Comparison of ENCODE assay signal across 22 cellular contexts in genomic region chr19:3701200-3701599, GRCh38. TPM values are rescaled to one million over a fixed set of nuclear protein-coding genes. Genes with fewer than 3 reads are reported as not detected.
A peak's percentile ranks its signal among the peaks of the same experiment; 100 is the strongest.
DNase-seq lines count a peak whose midpoint lies in the region; ATAC-seq and TF ChIP-seq lines count a peak whose summit lies in the region.
"Had no signal": no experiment of that assay in that cellular context is flagged by ENCODE, and none has a peak within 500 bp of the region (broad histone marks: within the 10 kb centered on the region; RNA-seq: fewer than 3 reads in every experiment).

No MANE protein-coding gene starts in this region.

- H3K36me3 Mint-ChIP-seq in activated CD4-positive, alpha-beta T cell treated with anti-CD3 and anti-CD28 coated beads for 36 hours (ENCODE audit: low read depth), result no peaks in the 10 kb centered on the region
- peaks cover under 1% of the 10 kb centered on the region for H3K36me3 Mint-ChIP-seq in CD8-positive, alpha-beta T cell
- H3K36me3 Mint-ChIP-seq in activated T-helper 1 cell treated with anti-CD3 and anti-CD28 coated beads, Interleukin-12 subunit alpha, Interleukin-12 subunit beta, Interleukin-2, Interleukin-4 antibody, amounts not matched to agents 30 ng/mL and 10 ng/mL and 1 ng/mL, durations not matched to agents 14 hours and 24 hours and 36 hours (ENCODE audit: low read depth), result no peaks in the 10 kb centered on the region
- no peaks in the 10 kb centered on the region for H3K36me3 Mint-ChIP-seq in naive thymus-derived CD4-positive, alpha-beta T cell
- H3K36me3 Mint-ChIP-seq: activated naive CD4-positive, alpha-beta T cell treated with anti-CD3 and anti-CD28 coated beads, Interleukin-2, amount 50 U/mL, for 24 hours had no signal

- ATAC-seq in activated CD4-positive, alpha-beta T cell treated with anti-CD3 and anti-CD28 coated beads for 36 hours, result no peak
- ATAC-seq in CD8-positive, alpha-beta T cell, result no peak
- no peak for ATAC-seq in naive thymus-derived CD4-positive, alpha-beta T cell
- no peak for ATAC-seq in GM21529 (IDR thresholded peaks at IDR 0.05; ENCODE audit: unreplicated experiment)

- H3K27ac ChIP-seq in CD8-positive, alpha-beta T cell (ENCODE audit: low read depth, low read length), result no peak overlapping the region
- H3K27ac ChIP-seq in naive thymus-derived CD4-positive, alpha-beta T cell (ENCODE audit: low read depth, low read length), result no peak overlapping the region
- H3K27ac ChIP-seq: skin epidermis, thoracic aorta had no signal

- no peaks in the 10 kb centered on the region for H3K9me3 Mint-ChIP-seq in activated CD4-positive, alpha-beta T cell treated with anti-CD3 and anti-CD28 coated beads for 36 hours (ENCODE audit: low read depth)
- H3K9me3 Mint-ChIP-seq in CD8-positive, alpha-beta T cell, result no peaks in the 10 kb centered on the region
- no peaks in the 10 kb centered on the region for H3K9me3 Mint-ChIP-seq in activated T-helper 1 cell treated with anti-CD3 and anti-CD28 coated beads, Interleukin-12 subunit alpha, Interleukin-12 subunit beta, Interleukin-2, Interleukin-4 antibody, amounts not matched to agents 30 ng/mL and 10 ng/mL and 1 ng/mL, durations not matched to agents 14 hours and 24 hours and 36 hours
- no peaks in the 10 kb centered on the region for H3K9me3 Mint-ChIP-seq in naive thymus-derived CD4-positive, alpha-beta T cell
- H3K9me3 Mint-ChIP-seq: activated CD4-positive, alpha-beta T cell treated with anti-CD3 and anti-CD28 coated beads, Interleukin-2, amount 10 ng/mL, durations not matched to agents 24 days and 14 days; activated naive CD4-positive, alpha-beta T cell treated with anti-CD3 and anti-CD28 coated beads, Interleukin-2, amount 50 U/mL, for 24 hours; activated T-cell treated with anti-CD3 and anti-CD28 coated beads, Interleukin-2, amount 50 U/mL, for 24 hours had no signal

- H3K4me1 Mint-ChIP-seq in activated CD4-positive, alpha-beta T cell treated with anti-CD3 and anti-CD28 coated beads for 36 hours, result peaks cover 17% of the 10 kb centered on the region
- peaks cover 27% of the 10 kb centered on the region for H3K4me1 Mint-ChIP-seq in CD8-positive, alpha-beta T cell (ENCODE audit: low read depth)
- peaks cover 5% of the 10 kb centered on the region for H3K4me1 Mint-ChIP-seq in activated T-helper 1 cell treated with anti-CD3 and anti-CD28 coated beads, Interleukin-12 subunit alpha, Interleukin-12 subunit beta, Interleukin-2, Interleukin-4 antibody, amounts not matched to agents 30 ng/mL and 10 ng/mL and 1 ng/mL, durations not matched to agents 14 hours and 24 hours and 36 hours (ENCODE audit: low read depth)
- H3K4me1 Mint-ChIP-seq in naive thymus-derived CD4-positive, alpha-beta T cell, result peaks cover 6 to 39% (median 27%) of the 10 kb centered on the region in 7 donors

- POLR2A ChIA-PET in activated CD4-positive, alpha-beta T cell treated with anti-CD3 and anti-CD28 coated beads for 36 hours (lab: Charles Lee), result no interaction called here
- POLR2A ChIA-PET in CD8-positive, alpha-beta T cell (lab: Charles Lee), result interaction anchor here (2.5 kb wide), 1 partner anchor 13 kb away, joined by 21 read pairs; no protein-coding TSS in a partner anchor
- POLR2A ChIA-PET in naive thymus-derived CD4-positive, alpha-beta T cell (lab: Charles Lee), result interaction anchor here (2.3 to 5.8 kb wide), 2 partner anchors 13 to 61 kb away, joined by 10 to 79 read pairs; partner anchors contain the start of gene MRPL54

- DNase-seq in activated CD4-positive, alpha-beta T cell treated with anti-CD3 and anti-CD28 coated beads for 36 hours, result no peak
- DNase-seq in activated CD4-positive, alpha-beta T cell treated with anti-CD3 and anti-CD28 coated beads, Interleukin-2, amount 50 U/mL, for 4 hours, result no peak
- no peak for DNase-seq in CD8-positive, alpha-beta T cell
- no peak for DNase-seq in activated T-helper 1 cell treated with anti-CD3 and anti-CD28 coated beads, Interleukin-12 subunit alpha, Interleukin-12 subunit beta, Interleukin-2, Interleukin-4 antibody, amounts not matched to agents 30 ng/mL and 10 ng/mL and 1 ng/mL, durations not matched to agents 14 hours and 24 hours and 36 hours (ENCODE audit: low spot score)
- no peak for DNase-seq in naive thymus-derived CD4-positive, alpha-beta T cell
- DNase-seq in SKM-1 (lab: John Stamatoyannopoulos, UW; ENCODE audit: unreplicated experiment) (no peak), NCI-H2029 (lab: John Stamatoyannopoulos, UW) (no peak)
- DNase-seq: 8988T; activated CD4-positive, alpha-beta T cell treated with anti-CD3 and anti-CD28 coated beads, Interleukin-2, amount 10 ng/mL, durations not matched to agents 24 days and 14 days; activated T-cell treated with anti-CD3 and anti-CD28 coated beads, Interleukin-2, amount 50 U/mL, for 24 hours; effector CD4-positive, alpha-beta T cell; EL; erythroblast; foreskin fibroblast; NCI-H510A; stimulated activated CD4-positive, alpha-beta T cell treated with anti-CD3 and anti-CD28 coated beads, Interleukin-4, amount 100 ng/mL, for 1 hour; stimulated activated naive CD4-positive, alpha-beta T cell treated with Interleukin-2 at 50 U/mL for 16 hours had no signal

- no peaks in the 10 kb centered on the region for H3K36me3 ChIP-seq in CD8-positive, alpha-beta T cell (ENCODE audit: insufficient read depth, low read length)
- H3K36me3 ChIP-seq in naive thymus-derived CD4-positive, alpha-beta T cell (ENCODE audit: control insufficient read depth in 2 of 3, insufficient read depth in 3 of 3, low read length in 3 of 3), result no peaks in the 10 kb centered on the region
- H3K36me3 ChIP-seq: thoracic aorta had no signal

- no peaks in the 10 kb centered on the region for H3K9me3 ChIP-seq in CD8-positive, alpha-beta T cell (ENCODE audit: low read length)
- H3K9me3 ChIP-seq in naive thymus-derived CD4-positive, alpha-beta T cell (ENCODE audit: control insufficient read depth in 2 of 3, low read length in 3 of 3), result no peaks in the 10 kb centered on the region
- H3K9me3 ChIP-seq: thoracic aorta had no signal

- no peaks in the 10 kb centered on the region for H3K27me3 ChIP-seq in CD8-positive, alpha-beta T cell (ENCODE audit: insufficient read depth, low read length)
- H3K27me3 ChIP-seq in naive thymus-derived CD4-positive, alpha-beta T cell (ENCODE audit: control insufficient read depth in 2 of 2, insufficient read depth in 2 of 2, low read length in 2 of 2), result no peaks in the 10 kb centered on the region

- intact Hi-C loops in activated CD4-positive, alpha-beta T cell treated with anti-CD3 and anti-CD28 coated beads for 36 hours (cut with DNase I, micrococcal nuclease), result loop anchor here (2.0 kb wide), 2 partner anchors 34 to 938 kb away; partner anchors contain the start of gene TNFAIP8L1 (in 1 of the 2)
- intact Hi-C loops in CD8-positive, alpha-beta T cell (cut with DNase I, micrococcal nuclease), result loop anchor here in 1 of 2 experiments (2.0 to 10.0 kb wide), 4 partner anchors 74 to 156 kb away; partner anchors contain the start of genes CACTIN and GIPC3
- intact Hi-C loops in activated T-helper 1 cell treated with anti-CD3 and anti-CD28 coated beads, Interleukin-12 subunit alpha, Interleukin-12 subunit beta, Interleukin-2, Interleukin-4 antibody, amounts not matched to agents 30 ng/mL and 10 ng/mL and 1 ng/mL, durations not matched to agents 14 hours and 24 hours and 36 hours (cut with micrococcal nuclease), result loop anchor here (10.0 kb wide), 1 partner anchor 376 kb away; no protein-coding TSS in a partner anchor
- intact Hi-C loops in naive thymus-derived CD4-positive, alpha-beta T cell (cut with micrococcal nuclease), result loop anchor here in 1 of 2 donors (2.0 to 10.0 kb wide), 3 partner anchors 20 to 146 kb away; partner anchors contain the start of gene MFSD12

- H3K27me3 Mint-ChIP-seq in activated CD4-positive, alpha-beta T cell treated with anti-CD3 and anti-CD28 coated beads for 36 hours, result no peaks in the 10 kb centered on the region
- peaks cover 3% of the 10 kb centered on the region for H3K27me3 Mint-ChIP-seq in CD8-positive, alpha-beta T cell (ENCODE audit: low read depth)
- peaks cover 2% of the 10 kb centered on the region for H3K27me3 Mint-ChIP-seq in activated T-helper 1 cell treated with anti-CD3 and anti-CD28 coated beads, Interleukin-12 subunit alpha, Interleukin-12 subunit beta, Interleukin-2, Interleukin-4 antibody, amounts not matched to agents 30 ng/mL and 10 ng/mL and 1 ng/mL, durations not matched to agents 14 hours and 24 hours and 36 hours (ENCODE audit: insufficient read depth)
- H3K27me3 Mint-ChIP-seq in naive thymus-derived CD4-positive, alpha-beta T cell, result peaks cover 0 to 8% (median 0%) of the 10 kb centered on the region in 5 donors
- H3K27me3 Mint-ChIP-seq: activated naive CD4-positive, alpha-beta T cell treated with anti-CD3 and anti-CD28 coated beads, Interleukin-2, amount 50 U/mL, for 24 hours had no signal

- H3K4me3 Mint-ChIP-seq in activated CD4-positive, alpha-beta T cell treated with anti-CD3 and anti-CD28 coated beads for 36 hours, result peak overlapping the region; percentile 63
- peak overlapping the region; percentile 71 for H3K4me3 Mint-ChIP-seq in CD8-positive, alpha-beta T cell
- peak overlapping the region; percentile 73 for H3K4me3 Mint-ChIP-seq in activated T-helper 1 cell treated with anti-CD3 and anti-CD28 coated beads, Interleukin-12 subunit alpha, Interleukin-12 subunit beta, Interleukin-2, Interleukin-4 antibody, amounts not matched to agents 30 ng/mL and 10 ng/mL and 1 ng/mL, durations not matched to agents 14 hours and 24 hours and 36 hours
- H3K4me3 Mint-ChIP-seq in naive thymus-derived CD4-positive, alpha-beta T cell, result peak overlapping the region; percentile 43 to 97 (median 69)

- peaks cover 19% of the 10 kb centered on the region for H3K4me1 ChIP-seq in CD8-positive, alpha-beta T cell (ENCODE audit: insufficient read depth, low read length)
- H3K4me1 ChIP-seq in naive thymus-derived CD4-positive, alpha-beta T cell (ENCODE audit: control insufficient read depth in 2 of 2, insufficient read depth in 2 of 2, low read length in 2 of 2), result peaks cover 0 to 9% of the 10 kb centered on the region in 2 donors

- H3K4me3 ChIP-seq in CD8-positive, alpha-beta T cell (ENCODE audit: low read depth, low read length), result no peak overlapping the region
- no peak overlapping the region for H3K4me3 ChIP-seq in naive thymus-derived CD4-positive, alpha-beta T cell (ENCODE audit: low read length)
- H3K4me3 ChIP-seq: skin epidermis, thoracic aorta had no signal

- CTCF ChIA-PET in activated CD4-positive, alpha-beta T cell treated with anti-CD3 and anti-CD28 coated beads for 36 hours (lab: Charles Lee), result interaction anchor here (1.7 to 2.6 kb wide), 3 partner anchors 11 to 34 kb away, joined by 8 to 18 read pairs (median 11); no protein-coding TSS in a partner anchor
- CTCF ChIA-PET in CD8-positive, alpha-beta T cell (lab: Charles Lee), result interaction anchor here (0.8 to 16.6 kb wide), 5 partner anchors 9 to 61 kb away, joined by 3 to 160 read pairs (median 6); no protein-coding TSS in a partner anchor
- CTCF ChIA-PET in naive thymus-derived CD4-positive, alpha-beta T cell (lab: Charles Lee), result interaction anchor here (1.0 kb wide), 1 partner anchor 17 kb away, joined by 3 read pairs; no protein-coding TSS in a partner anchor

- no peak overlapping the region for H3K27ac Mint-ChIP-seq in activated CD4-positive, alpha-beta T cell treated with anti-CD3 and anti-CD28 coated beads for 36 hours
- no peak overlapping the region for H3K27ac Mint-ChIP-seq in CD8-positive, alpha-beta T cell
- H3K27ac Mint-ChIP-seq in activated T-helper 1 cell treated with anti-CD3 and anti-CD28 coated beads, Interleukin-12 subunit alpha, Interleukin-12 subunit beta, Interleukin-2, Interleukin-4 antibody, amounts not matched to agents 30 ng/mL and 10 ng/mL and 1 ng/mL, durations not matched to agents 14 hours and 24 hours and 36 hours, result no peak overlapping the region
- peak overlapping the region in 2 of 9 donors; percentile 66 to 72 for H3K27ac Mint-ChIP-seq in naive thymus-derived CD4-positive, alpha-beta T cell
- H3K27ac Mint-ChIP-seq: activated CD4-positive, alpha-beta T cell treated with anti-CD3 and anti-CD28 coated beads, Interleukin-2, amount 10 ng/mL, durations not matched to agents 24 days and 14 days had no signal

- no peak for TF ChIP-seq CTCF in CD8-positive, alpha-beta T cell (IDR thresholded peaks at IDR 0.05)

RNA-seq across cellular contexts. Expression of gene PIP5K1C, which starts 0.9 kb away (rescaled TPM):
- total RNA-seq in activated CD4-positive, alpha-beta T cell treated with anti-CD3 and anti-CD28 coated beads for 36 hours, result 10 to 100 TPM; 14.6 to 15.3 TPM
- total RNA-seq in CD8-positive, alpha-beta T cell, result 10 to 100 TPM; 11.4 to 12.2 TPM
- 24.5 and 28.0 TPM in 2 replicates for total RNA-seq in activated T-helper 1 cell treated with anti-CD3 and anti-CD28 coated beads, Interleukin-12 subunit alpha, Interleukin-12 subunit beta, Interleukin-2, Interleukin-4 antibody, amounts not matched to agents 30 ng/mL and 10 ng/mL and 1 ng/mL, durations not matched to agents 14 hours and 24 hours and 36 hours
- total RNA-seq in naive thymus-derived CD4-positive, alpha-beta T cell, result 10 to 100 TPM; 21.5 to 32.4 (median 30.7) TPM
- 10 to 100 TPM in 1 of 2 donors, 1 to 10 TPM in 1; 6.8 to 17.8 TPM for polyA plus RNA-seq in naive thymus-derived CD4-positive, alpha-beta T cell

RNA-seq across cellular contexts. Expression of gene TJP3, which starts 7.0 kb away (rescaled TPM):
- total RNA-seq in activated CD4-positive, alpha-beta T cell treated with anti-CD3 and anti-CD28 coated beads for 36 hours, result 1 to 10 TPM; 1.0 to 2.7 TPM
- total RNA-seq in CD8-positive, alpha-beta T cell, result 1 to 10 TPM; 3.4 to 4.6 TPM
- total RNA-seq in activated T-helper 1 cell treated with anti-CD3 and anti-CD28 coated beads, Interleukin-12 subunit alpha, Interleukin-12 subunit beta, Interleukin-2, Interleukin-4 antibody, amounts not matched to agents 30 ng/mL and 10 ng/mL and 1 ng/mL, durations not matched to agents 14 hours and 24 hours and 36 hours, result 0.08 TPM in 1 of 2 replicates, not detected in the other
- total RNA-seq in naive thymus-derived CD4-positive, alpha-beta T cell, result 10 to 100 TPM in 4 of 5 experiments, 1 to 10 TPM in 1; 1.2 to 20.1 (median 16.8) TPM
- 10 to 100 TPM; 14.0 to 16.1 TPM for polyA plus RNA-seq in naive thymus-derived CD4-positive, alpha-beta T cell
- total RNA-seq: activated CD4-positive, alpha-beta T cell treated with anti-CD3 and anti-CD28 coated beads, Interleukin-2, amount 10 ng/mL, durations not matched to agents 24 days and 14 days; chondrocyte had no signal
